14 cellular contexts compared by ENCODE assay signal in genomic region chr7:127589901-127590300, GRCh38. TPM values are rescaled to one million over a fixed set of nuclear protein-coding genes. Genes with fewer than 3 reads are reported as not detected.
DNase-seq lines count a peak whose midpoint lies in the region; ATAC-seq, FAIRE-seq and TF ChIP-seq lines count a peak whose summit lies in the region.
"Had no signal": no experiment of that assay in that cellular context is flagged by ENCODE, and none has a peak within 500 bp of the region (broad histone marks: within the 10 kb centered on the region; RNA-seq: fewer than 3 reads in every experiment).

No MANE protein-coding gene starts in this region.

- FAIRE-seq in GM12878 (lab: Jason Lieb, UNC), result no peak

- no peaks in the 10 kb centered on the region for H3K27me3 ChIP-seq in CD4-positive, alpha-beta T cell (ENCODE audit: control insufficient read depth, insufficient read depth, low read length)
- H3K27me3 ChIP-seq in HCT116 (ENCODE audit: insufficient read depth, low read length) (no peaks in the 10 kb centered on the region), GM12878 (replicated peaks in 1 of 2; ENCODE audit: control insufficient read depth in 2 of 2, insufficient read depth in 2 of 2, low read length in 1 of 2) (no peaks in the 10 kb centered on the region)
- H3K27me3 ChIP-seq: colonic mucosa, sigmoid colon had no signal

- peak overlapping the region; percentile 94; the same call in 1 of the 2 replicates for H3K4me2 ChIP-seq in HCT116 (ENCODE audit: low read length)
- H3K4me2 ChIP-seq in GM12878 (ENCODE audit: control insufficient read depth, insufficient read depth), result no peak overlapping the region

- TF ChIP-seq RAD21 in HCT116 (IDR thresholded peaks at IDR 0.05; ENCODE audit: low read depth) (no peak), GM12878 (IDR thresholded peaks at IDR 0.05; ENCODE audit: insufficient read depth, low read depth, low read length) (no peak)

- peak overlapping the region; percentile 99 for H3K4me3 Mint-ChIP-seq in CD4-positive, alpha-beta T cell
- H3K4me3 Mint-ChIP-seq in natural killer cell treated with Interleukin-12 subunit alpha and Interleukin-12 subunit beta and Interleukin-15 and Interleukin-18, amount 100 ng/mL, for 72 hours, result peak overlapping the region; percentile 98

- 92% methylated on average over 3 of the region's 3 CpGs for WGBS in GM12878 (ENCODE audit: insufficient coverage, insufficient replicate concordance, low lambda C conversion rate, missing lambda C conversion rate)

- no peak for ATAC-seq in CD4-positive, alpha-beta T cell (ENCODE audit: poor library complexity)
- ATAC-seq in HCT116 (no peak), GM12878 (no peak)
- no peak for ATAC-seq in natural killer cell treated with Interleukin-12 subunit alpha and Interleukin-12 subunit beta and Interleukin-15 and Interleukin-18, amount 100 ng/mL, for 72 hours

- H2AFZ ChIP-seq in HCT116 (ENCODE audit: low read depth, low read length, poor library complexity, severe bottlenecking) (no peak overlapping the region), GM12878 (ENCODE audit: control insufficient read depth, low read depth, low read length) (no peak overlapping the region)

- DNase-seq in CD4-positive, alpha-beta T cell, result no peak
- DNase-seq in HCT116 (ENCODE audit: low read depth, low spot score) (no peak), GM12878 (ENCODE audit: low read depth, low spot score) (no peak), HPDE6-E6E7 (ENCODE audit: extremely low spot score) (no peak), middle frontal gyrus (ENCODE audit: extremely low spot score, low spot score) (no peak), NCI-H2227 treated with DMSO at 0.1 percent for 48 hours (lab: John Stamatoyannopoulos, UW) (no peak)
- DNase-seq in natural killer cell treated with Interleukin-12 subunit alpha and Interleukin-12 subunit beta and Interleukin-15 and Interleukin-18, amount 100 ng/mL, for 72 hours (ENCODE audit: low spot score), result no peak
- no peak for DNase-seq in activated CD4-positive, alpha-beta T cell treated with anti-CD3 and anti-CD28 coated beads for 1 hour
- DNase-seq: colonic mucosa, NCI-H1436 treated with DMSO at 0.1 percent for 48 hours, sigmoid colon had no signal

- peaks cover 18% of the 10 kb centered on the region for H3K79me2 ChIP-seq in HCT116 (ENCODE audit: insufficient read depth, low read length)
- H3K79me2 ChIP-seq in GM12878 (ENCODE audit: control insufficient read depth, insufficient read depth, low read length), result peaks cover 14% of the 10 kb centered on the region

- CTCF ChIA-PET in CD4-positive, alpha-beta T cell (lab: Charles Lee), result no interaction called here
- CTCF ChIA-PET in HCT116 (lab: Charles Lee), result no interaction called here
- CTCF ChIA-PET in GM12878 (lab: Yijun Ruan, JAX), result interaction anchor here (1.4 to 1.7 kb wide), 2 partner anchors 8 to 11 kb away, joined by 4 to 5 read pairs; no protein-coding TSS in a partner anchor

- H3K9me3 ChIP-seq in CD4-positive, alpha-beta T cell (ENCODE audit: control insufficient read depth, low read length), result no peaks in the 10 kb centered on the region
- H3K9me3 ChIP-seq in HCT116 (ENCODE audit: control insufficient read depth in 1 of 2, insufficient read depth in 1 of 2, low read depth in 1 of 2, low read length in 2 of 2), result no peaks in the 10 kb centered on the region
- no peaks in the 10 kb centered on the region for H3K9me3 ChIP-seq in GM12878 (replicated peaks; ENCODE audit: control insufficient read depth, insufficient read depth, low read length)
- H3K9me3 ChIP-seq: colonic mucosa, sigmoid colon had no signal

- H3K4me3 ChIP-seq in HCT116 (replicated peaks in 1 of 2; ENCODE audit: low read depth in 1 of 2, low read length in 2 of 2) (no peak overlapping the region), GM12878 (0 out of 2 replicates have a peak overlapping the region, but pooled peaks have one; percentile 94)

- H3K36me3 ChIP-seq in HCT116 (ENCODE audit: control insufficient read depth in 1 of 2, insufficient read depth in 2 of 2, low read length in 2 of 2), result peaks cover 11 to 22% of the 10 kb centered on the region in 2 experiments; a peak in 3 of 4 replicates
- peaks cover 0 to 3% of the 10 kb centered on the region in 2 experiments; a peak in 2 of 4 replicates for H3K36me3 ChIP-seq in GM12878 (ENCODE audit: control insufficient read depth in 2 of 2, insufficient read depth in 2 of 2, low read length in 1 of 2)

- H3K36me3 Mint-ChIP-seq in CD4-positive, alpha-beta T cell (ENCODE audit: low read depth), result peaks cover 47% of the 10 kb centered on the region
- peaks cover 4% of the 10 kb centered on the region for H3K36me3 Mint-ChIP-seq in natural killer cell treated with Interleukin-12 subunit alpha and Interleukin-12 subunit beta and Interleukin-15 and Interleukin-18, amount 100 ng/mL, for 72 hours

- SMC1A ChIA-PET in GM12878 (lab: Charles Lee; ENCODE audit: uncharacterized antibody, unreplicated experiment), result no interaction called here

- POLR2A ChIA-PET in CD4-positive, alpha-beta T cell (lab: Charles Lee), result no interaction called here
- POLR2A ChIA-PET in HCT116 (lab: Charles Lee) (no interaction called here), GM12878 (lab: Charles Lee) (no interaction called here)

- H3K9ac ChIP-seq in HCT116 (ENCODE audit: low read length), result no peak overlapping the region
- no peak overlapping the region for H3K9ac ChIP-seq in GM12878 (ENCODE audit: control insufficient read depth, insufficient read depth, low read length)

- in situ Hi-C loops in GM12878 (cut with MboI), result no loop called here

- peak overlapping the region; percentile 92 for H3K27ac Mint-ChIP-seq in CD4-positive, alpha-beta T cell
- H3K27ac Mint-ChIP-seq in natural killer cell treated with Interleukin-12 subunit alpha and Interleukin-12 subunit beta and Interleukin-15 and Interleukin-18, amount 100 ng/mL, for 72 hours, result peak overlapping the region in 1 of 2 donors; percentile 90

- H3K4me1 ChIP-seq in HCT116 (ENCODE audit: control insufficient read depth in 1 of 2, insufficient read depth in 2 of 2, low read length in 2 of 2), result peaks cover 11 to 30% of the 10 kb centered on the region in 2 experiments; a peak in 3 of 4 replicates
- H3K4me1 ChIP-seq in GM12878 (ENCODE audit: control insufficient read depth, insufficient read depth, low read length), result peaks cover 4% of the 10 kb centered on the region

- RAD21 ChIA-PET in HCT116 (lab: Charles Lee; ENCODE audit: low non-redundant PET in 1 of 2, low total read pairs in 2 of 2, uncharacterized antibody in 2 of 2, unreplicated experiment in 2 of 2), result no interaction called here
- RAD21 ChIA-PET in GM12878 (lab: Charles Lee; ENCODE audit: unreplicated experiment), result interaction anchor here (0.7 kb wide), 1 partner anchor 54 kb away, joined by 3 read pairs; no protein-coding TSS in a partner anchor

- H3K9me3 Mint-ChIP-seq in CD4-positive, alpha-beta T cell, result no peaks in the 10 kb centered on the region
- no peaks in the 10 kb centered on the region for H3K9me3 Mint-ChIP-seq in natural killer cell treated with Interleukin-12 subunit alpha and Interleukin-12 subunit beta and Interleukin-15 and Interleukin-18, amount 100 ng/mL, for 72 hours

- TF ChIP-seq CTCF in CD4-positive, alpha-beta T cell (IDR thresholded peaks at IDR 0.05), result no peak
- TF ChIP-seq CTCF in HCT116 (IDR thresholded peaks at IDR 0.05 in 2 of 3, conservative IDR thresholded peaks at IDR 0.05 in 1 of 3; ENCODE audit: borderline replicate concordance in 1 of 3, insufficient read depth in 1 of 3, low read depth in 2 of 3, low read length in 2 of 3), result no peak
- TF ChIP-seq CTCF in GM12878 (IDR thresholded peaks at IDR 0.05 in 2 of 3, conservative IDR thresholded peaks at IDR 0.05 in 1 of 3; ENCODE audit: control insufficient read depth in 2 of 3, extremely low read depth in 1 of 3, insufficient read depth in 1 of 3, low read depth in 3 of 3, low read length in 3 of 3), result no peak

- peaks cover 42% of the 10 kb centered on the region for H3K4me1 Mint-ChIP-seq in CD4-positive, alpha-beta T cell (ENCODE audit: low read depth)
- peaks cover 26 to 30% of the 10 kb centered on the region in 2 donors for H3K4me1 Mint-ChIP-seq in natural killer cell treated with Interleukin-12 subunit alpha and Interleukin-12 subunit beta and Interleukin-15 and Interleukin-18, amount 100 ng/mL, for 72 hours (ENCODE audit: low read depth in 2 of 2)

- H4K20me1 ChIP-seq in HCT116 (ENCODE audit: insufficient read depth), result no peaks in the 10 kb centered on the region
- H4K20me1 ChIP-seq in GM12878 (ENCODE audit: control insufficient read depth, insufficient read depth), result no peaks in the 10 kb centered on the region

- H3K9me2 ChIP-seq in HCT116 (ENCODE audit: insufficient read depth), result no peaks in the 10 kb centered on the region

- H3K27ac ChIP-seq in CD4-positive, alpha-beta T cell (ENCODE audit: low read depth, low read length), result no peak overlapping the region
- H3K27ac ChIP-seq in HCT116 (ENCODE audit: low read depth, low read length) (no peak overlapping the region), GM12878 (ENCODE audit: control insufficient read depth, insufficient read depth) (no peak overlapping the region)
- H3K27ac ChIP-seq: colonic mucosa had no signal

- H3K27me3 Mint-ChIP-seq in CD4-positive, alpha-beta T cell, result no peaks in the 10 kb centered on the region
- no peaks in the 10 kb centered on the region for H3K27me3 Mint-ChIP-seq in natural killer cell treated with Interleukin-12 subunit alpha and Interleukin-12 subunit beta and Interleukin-15 and Interleukin-18, amount 100 ng/mL, for 72 hours

- no TSS peak for BruUV-seq in HCT116 (replicated peaks; lab: Mats Ljungman, UMichigan)
- no TSS peak for BruUV-seq in GM12878 (replicated peaks; lab: Mats Ljungman, UMichigan)

- no peak for TF ChIP-seq POLR2A in HCT116 (IDR thresholded peaks at IDR 0.05; ENCODE audit: borderline replicate concordance, extremely low read depth, insufficient read depth, insufficient read length)
- no peak for TF ChIP-seq POLR2A in GM12878 (IDR thresholded peaks at IDR 0.05; ENCODE audit: low read depth, low read length)

- intact Hi-C loops in CD4-positive, alpha-beta T cell (cut with DNase I, micrococcal nuclease), result loop anchor here (2.0 to 10.0 kb wide), 9 partner anchors 61 to 1915 kb away; partner anchors contain the start of genes RBM28 (in 1 of the 2), SMKR1 (in 1 of the 2), TNPO3 (in 1 of the 2) and ZNF800 (in 1 of the 2)
- intact Hi-C loops in HCT116 (cut with micrococcal nuclease), result loop anchor here (5.0 kb wide), 2 partner anchors 62 to 198 kb away; partner anchors contain the start of genes SND1 and ZNF800
- intact Hi-C loops in GM12878 (cut with micrococcal nuclease; ENCODE audit: unreplicated experiment), result loop anchor here (2.0 kb wide), 1 partner anchor 63 kb away; the partner anchor contains the start of gene SND1

- TF ChIP-seq EP300 in GM12878 (IDR thresholded peaks at IDR 0.05; ENCODE audit: borderline replicate concordance in 1 of 2, control insufficient read depth in 1 of 2, low read depth in 2 of 2, low read length in 2 of 2), result no peak

RNA-seq across cellular contexts. Expression of gene ARF5, which starts 1.7 kb away (rescaled TPM):
- total RNA-seq in CD4-positive, alpha-beta T cell, result 10 to 100 TPM; 87.0 TPM
- 204 TPM for total RNA-seq in HCT116 (2021; ENCODE audit: unreplicated experiment)
- polyA plus RNA-seq in HCT116 (2012), result 281 and 294 TPM in 2 replicates
- total RNA-seq in GM12878 (2013; cell fraction: nucleolus; rRNA removed), result 15.8 and 19.9 TPM in 2 replicates
- 146 and 158 TPM in 2 replicates for total RNA-seq in GM12878 (2014; rRNA removed)
- 73.6 and 84.8 TPM in 2 replicates for total RNA-seq in GM12878 (2014; rRNA removed; fragmentation: Illumina TruSeq; extraction: Trizol)
- total RNA-seq in GM12878 (2021), result 118 and 128 TPM in 2 replicates
- 53.8 TPM for polyA plus RNA-seq in GM12878 (2011; ENCODE audit: low read depth)
- 135 and 210 TPM in 2 replicates for polyA plus RNA-seq in GM12878 (2011; rRNA removed)
- polyA plus RNA-seq in GM12878 (2011; cell fraction: cytosol; rRNA removed), result 284 and 313 TPM in 2 replicates
- 145 and 173 TPM in 2 replicates for polyA plus RNA-seq in GM12878 (2011; cell fraction: nucleus; rRNA removed)
- polyA plus RNA-seq in GM12878 (2012), result 92.0 and 98.4 TPM in 2 replicates
- 80.0 and 86.1 TPM in 2 replicates for polyA plus RNA-seq in GM12878 (2014; fragmentation: Illumina TruSeq; extraction: Trizol)
- polyA plus RNA-seq in GM12878 (2014; fragmentation: Nextera tagmentation; extraction: Ambion mirVana), result 10 to 100 TPM; 11.0 to 18.0 TPM
- polyA plus RNA-seq in GM12878 (2014; rRNA removed), result 197 and 211 TPM in 2 replicates
- 100 to 1,000 TPM; 143 to 156 TPM for polyA plus RNA-seq in GM12878 (2016; fragmentation: Nextera tagmentation; extraction: Ambion mirVana)
- polyA minus RNA-seq in GM12878 (2011; rRNA and poly(A)+ RNA removed), result 63.3 and 73.0 TPM in 2 replicates
- 42.8 and 49.8 TPM in 2 replicates for polyA minus RNA-seq in GM12878 (2011; cell fraction: cytosol; rRNA and poly(A)+ RNA removed)
- polyA minus RNA-seq in GM12878 (2011; cell fraction: nucleus; rRNA and poly(A)+ RNA removed), result 19.9 and 25.3 TPM in 2 replicates
- total RNA-seq in natural killer cell treated with Interleukin-12 subunit alpha and Interleukin-12 subunit beta and Interleukin-15 and Interleukin-18, amount 100 ng/mL, for 72 hours, result 100 to 1,000 TPM in 1 of 2 donors, 10 to 100 TPM in 1; 69.0 to 106 TPM

RNA-seq across cellular contexts. Expression of gene FSCN3, which starts 3.6 kb away (rescaled TPM):
- total RNA-seq in CD4-positive, alpha-beta T cell, result 1 to 10 TPM; 5.6 to 6.3 TPM
- total RNA-seq in HCT116 (2021; ENCODE audit: unreplicated experiment), result 1.0 TPM
- 0.16 and 0.39 TPM in 2 replicates for polyA plus RNA-seq in HCT116 (2012)
- 3.2 and 3.3 TPM in 2 replicates for total RNA-seq in GM12878 (2013; cell fraction: nucleolus; rRNA removed)
- total RNA-seq in GM12878 (2014; rRNA removed), result 0.90 and 1.0 TPM in 2 replicates
- 0.31 and 0.69 TPM in 2 replicates for total RNA-seq in GM12878 (2014; rRNA removed; fragmentation: Illumina TruSeq; extraction: Trizol)
- total RNA-seq in GM12878 (2021), result 0.69 TPM in 1 of 2 replicates, not detected in the other
- polyA plus RNA-seq in GM12878 (2011; ENCODE audit: low read depth), result not detected
- polyA plus RNA-seq in GM12878 (2011; rRNA removed), result 0.48 and 0.60 TPM in 2 replicates
- polyA plus RNA-seq in GM12878 (2011; cell fraction: cytosol; rRNA removed), result 0.38 and 0.60 TPM in 2 replicates
- polyA plus RNA-seq in GM12878 (2011; cell fraction: nucleus; rRNA removed), result 0.37 and 0.78 TPM in 2 replicates
- polyA plus RNA-seq in GM12878 (2012), result 0.27 TPM in 1 of 2 replicates, not detected in the other
- polyA plus RNA-seq in GM12878 (2014; fragmentation: Illumina TruSeq; extraction: Trizol), result 0.73 TPM in 1 of 2 replicates, not detected in the other
- under 1 TPM in 1 of 2 experiments, not detected in 1; 0.29 TPM for polyA plus RNA-seq in GM12878 (2014; fragmentation: Nextera tagmentation; extraction: Ambion mirVana)
- 0.58 and 1.1 TPM in 2 replicates for polyA plus RNA-seq in GM12878 (2014; rRNA removed)
- under 1 TPM in 1 of 2 experiments, not detected in 1; 0.28 TPM for polyA plus RNA-seq in GM12878 (2016; fragmentation: Nextera tagmentation; extraction: Ambion mirVana)
- polyA minus RNA-seq in GM12878 (2011; rRNA and poly(A)+ RNA removed), result 1.2 TPM in 2 replicates
- polyA minus RNA-seq in GM12878 (2011; cell fraction: cytosol; rRNA and poly(A)+ RNA removed), result not detected in 2 replicates
- polyA minus RNA-seq in GM12878 (2011; cell fraction: nucleus; rRNA and poly(A)+ RNA removed), result 1.7 and 2.1 TPM in 2 replicates
- 1 to 10 TPM in 1 of 2 donors, under 1 TPM in 1; 0.39 to 1.4 TPM for total RNA-seq in natural killer cell treated with Interleukin-12 subunit alpha and Interleukin-12 subunit beta and Interleukin-15 and Interleukin-18, amount 100 ng/mL, for 72 hours

RNA-seq across cellular contexts. Expression of gene GCC1, which starts 4.5 kb away (rescaled TPM):
- 10 to 100 TPM; 29.8 to 30.6 TPM for total RNA-seq in CD4-positive, alpha-beta T cell
- 17.9 TPM for total RNA-seq in HCT116 (2021; ENCODE audit: unreplicated experiment)
- 14.3 and 15.8 TPM in 2 replicates for polyA plus RNA-seq in HCT116 (2012)
- total RNA-seq in GM12878 (2013; cell fraction: nucleolus; rRNA removed), result 11.1 and 11.6 TPM in 2 replicates
- 11.3 and 11.9 TPM in 2 replicates for total RNA-seq in GM12878 (2014; rRNA removed)
- total RNA-seq in GM12878 (2014; rRNA removed; fragmentation: Illumina TruSeq; extraction: Trizol), result 9.2 and 9.6 TPM in 2 replicates
- total RNA-seq in GM12878 (2021), result 14.7 and 14.9 TPM in 2 replicates
- polyA plus RNA-seq in GM12878 (2011; ENCODE audit: low read depth), result 7.8 TPM
- polyA plus RNA-seq in GM12878 (2011; rRNA removed), result 7.1 and 7.5 TPM in 2 replicates
- 7.2 and 7.8 TPM in 2 replicates for polyA plus RNA-seq in GM12878 (2011; cell fraction: cytosol; rRNA removed)
- 6.7 and 7.6 TPM in 2 replicates for polyA plus RNA-seq in GM12878 (2011; cell fraction: nucleus; rRNA removed)
- 8.6 and 9.8 TPM in 2 replicates for polyA plus RNA-seq in GM12878 (2012)
- polyA plus RNA-seq in GM12878 (2014; fragmentation: Illumina TruSeq; extraction: Trizol), result 7.0 and 8.0 TPM in 2 replicates
- polyA plus RNA-seq in GM12878 (2014; fragmentation: Nextera tagmentation; extraction: Ambion mirVana), result 1 to 10 TPM; 1.8 to 2.7 TPM
- 8.4 and 8.7 TPM in 2 replicates for polyA plus RNA-seq in GM12878 (2014; rRNA removed)
- 10 to 100 TPM; 13.5 to 17.2 TPM for polyA plus RNA-seq in GM12878 (2016; fragmentation: Nextera tagmentation; extraction: Ambion mirVana)
- polyA minus RNA-seq in GM12878 (2011; rRNA and poly(A)+ RNA removed), result 13.8 and 17.7 TPM in 2 replicates
- polyA minus RNA-seq in GM12878 (2011; cell fraction: cytosol; rRNA and poly(A)+ RNA removed), result 6.0 TPM in 2 replicates
- polyA minus RNA-seq in GM12878 (2011; cell fraction: nucleus; rRNA and poly(A)+ RNA removed), result 13.1 and 17.5 TPM in 2 replicates
- 10 to 100 TPM; 21.8 TPM for total RNA-seq in natural killer cell treated with Interleukin-12 subunit alpha and Interleukin-12 subunit beta and Interleukin-15 and Interleukin-18, amount 100 ng/mL, for 72 hours

RNA-seq across cellular contexts. Expression of gene PAX4, which starts 28.0 kb away (rescaled TPM):
- not detected for total RNA-seq in CD4-positive, alpha-beta T cell
- total RNA-seq in HCT116 (2021; ENCODE audit: unreplicated experiment) (not detected), GM12878 (2014; rRNA removed) (not detected in 2 replicates), GM12878 (2014; rRNA removed; fragmentation: Illumina TruSeq; extraction: Trizol) (not detected in 2 replicates), GM12878 (2021) (not detected in 2 replicates)
- not detected in 2 replicates for polyA plus RNA-seq in HCT116 (2012)
- not detected in 2 replicates for total RNA-seq in GM12878 (2013; cell fraction: nucleolus; rRNA removed)
- polyA plus RNA-seq in GM12878 (2011; ENCODE audit: low read depth), result not detected
- polyA plus RNA-seq in GM12878 (2011; rRNA removed) (0.14 and 0.27 TPM in 2 replicates), GM12878 (2014; fragmentation: Illumina TruSeq; extraction: Trizol) (not detected in 2 replicates), GM12878 (2014; fragmentation: Nextera tagmentation; extraction: Ambion mirVana) (not detected), GM12878 (2014; rRNA removed) (not detected in 2 replicates), GM12878 (2016; fragmentation: Nextera tagmentation; extraction: Ambion mirVana) (not detected)
- polyA plus RNA-seq in GM12878 (2011; cell fraction: cytosol; rRNA removed), result 0.28 and 0.40 TPM in 2 replicates
- polyA plus RNA-seq in GM12878 (2011; cell fraction: nucleus; rRNA removed), result 2.4 and 3.0 TPM in 2 replicates
- not detected in 2 replicates for polyA plus RNA-seq in GM12878 (2012)
- 0.37 and 0.46 TPM in 2 replicates for polyA minus RNA-seq in GM12878 (2011; rRNA and poly(A)+ RNA removed)
- not detected in 2 replicates for polyA minus RNA-seq in GM12878 (2011; cell fraction: cytosol; rRNA and poly(A)+ RNA removed)
- polyA minus RNA-seq in GM12878 (2011; cell fraction: nucleus; rRNA and poly(A)+ RNA removed), result 0.36 and 0.57 TPM in 2 replicates
- not detected for total RNA-seq in natural killer cell treated with Interleukin-12 subunit alpha and Interleukin-12 subunit beta and Interleukin-15 and Interleukin-18, amount 100 ng/mL, for 72 hours
- total RNA-seq: Daoy, HT1080, lung microvascular endothelial cell, sigmoid colon had no signal
